Comparison of ENCODE assay signal across 1 cellular context in the genomic region with DNA sequence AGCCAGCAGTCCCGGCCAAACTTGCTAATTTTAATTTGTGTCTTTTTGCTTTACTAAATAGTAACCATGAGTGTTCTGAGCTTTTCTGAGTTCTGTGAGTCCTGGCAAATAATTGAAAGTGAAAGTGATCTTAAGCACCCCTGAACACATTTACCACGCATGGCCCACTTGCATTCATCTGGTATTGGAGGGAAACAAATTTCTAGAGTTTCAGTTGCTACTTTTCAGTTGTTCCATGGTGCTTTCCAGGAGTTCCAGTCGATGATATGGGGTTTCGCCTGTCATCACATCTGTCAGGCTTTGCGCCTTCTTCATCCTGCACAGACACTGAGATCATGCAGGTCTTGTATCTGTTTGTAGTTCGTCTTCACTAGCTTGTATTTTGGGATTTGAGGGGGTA.
A peak's percentile ranks its signal among the peaks of the same experiment; 100 is the strongest.
TF ChIP-seq lines count a peak whose summit lies in the region.

No MANE protein-coding gene starts in this region.

TF ChIP-seq in GM12878, 131 proteins besides CTCF, POLR2A, EP300 and RAD21 (continues in another document):
- TF ChIP-seq CREM (IDR thresholded peaks at IDR 0.05; ENCODE audit: low read depth) (peak; percentile 36; the same call in 1 of the 2 replicates), TARDBP (IDR thresholded peaks at IDR 0.05; ENCODE audit: borderline replicate concordance) (no peak), ETV6 (conservative IDR thresholded peaks at IDR 0.05 in 1 of 2, IDR thresholded peaks at IDR 0.05 in 1 of 2; ENCODE audit: borderline replicate concordance in 1 of 2, low read depth in 1 of 2) (no peak), ATF7 (IDR thresholded peaks at IDR 0.05; ENCODE audit: low read depth) (no peak), TAF1 (IDR thresholded peaks at IDR 0.05; ENCODE audit: borderline replicate concordance, low read depth, low read length) (no peak), CBX5 (IDR thresholded peaks at IDR 0.05; ENCODE audit: low read depth) (no peak), FOS (IDR thresholded peaks at IDR 0.05; ENCODE audit: borderline replicate concordance, extremely low read depth, insufficient read length) (no peak), TCF7 (IDR thresholded peaks at IDR 0.05; ENCODE audit: borderline replicate concordance) (no peak), SRF (IDR thresholded peaks at IDR 0.05; ENCODE audit: low read depth in 2 of 2, low read length in 2 of 2) (no peak), CEBPB (IDR thresholded peaks at IDR 0.05; ENCODE audit: borderline replicate concordance in 1 of 2, low read depth in 2 of 2, low read length in 2 of 2) (no peak), RB1 (IDR thresholded peaks at IDR 0.05; ENCODE audit: borderline replicate concordance) (no peak), EED (IDR thresholded peaks at IDR 0.05; ENCODE audit: low read depth) (peak; percentile 74), RUNX3 (IDR thresholded peaks at IDR 0.05; ENCODE audit: low read length) (peak; percentile 46; the same call in 1 of the 2 replicates), IKZF1 (conservative IDR thresholded peaks at IDR 0.05) (peak; percentile 59), RBBP5 (conservative IDR thresholded peaks at IDR 0.05) (no peak), IKZF2 (IDR thresholded peaks at IDR 0.05) (peak; percentile 61 to 70), NR2F1 (conservative IDR thresholded peaks at IDR 0.05) (no peak), YBX1 (IDR thresholded peaks at IDR 0.05) (no peak), ZNF622 (IDR thresholded peaks at IDR 0.05) (no peak)
- TF ChIP-seq, protein P1, sequence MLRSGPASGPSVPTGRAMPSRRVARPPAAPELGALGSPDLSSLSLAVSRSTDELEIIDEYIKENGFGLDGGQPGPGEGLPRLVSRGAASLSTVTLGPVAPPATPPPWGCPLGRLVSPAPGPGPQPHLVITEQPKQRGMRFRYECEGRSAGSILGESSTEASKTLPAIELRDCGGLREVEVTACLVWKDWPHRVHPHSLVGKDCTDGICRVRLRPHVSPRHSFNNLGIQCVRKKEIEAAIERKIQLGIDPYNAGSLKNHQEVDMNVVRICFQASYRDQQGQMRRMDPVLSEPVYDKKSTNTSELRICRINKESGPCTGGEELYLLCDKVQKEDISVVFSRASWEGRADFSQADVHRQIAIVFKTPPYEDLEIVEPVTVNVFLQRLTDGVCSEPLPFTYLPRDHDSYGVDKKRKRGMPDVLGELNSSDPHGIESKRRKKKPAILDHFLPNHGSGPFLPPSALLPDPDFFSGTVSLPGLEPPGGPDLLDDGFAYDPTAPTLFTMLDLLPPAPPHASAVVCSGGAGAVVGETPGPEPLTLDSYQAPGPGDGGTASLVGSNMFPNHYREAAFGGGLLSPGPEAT (IDR thresholded peaks at IDR 0.05; ENCODE audit: low read depth): 0 out of 2 replicates have a peak, but pooled peaks have one; percentile 48
- TF ChIP-seq, protein P2, sequence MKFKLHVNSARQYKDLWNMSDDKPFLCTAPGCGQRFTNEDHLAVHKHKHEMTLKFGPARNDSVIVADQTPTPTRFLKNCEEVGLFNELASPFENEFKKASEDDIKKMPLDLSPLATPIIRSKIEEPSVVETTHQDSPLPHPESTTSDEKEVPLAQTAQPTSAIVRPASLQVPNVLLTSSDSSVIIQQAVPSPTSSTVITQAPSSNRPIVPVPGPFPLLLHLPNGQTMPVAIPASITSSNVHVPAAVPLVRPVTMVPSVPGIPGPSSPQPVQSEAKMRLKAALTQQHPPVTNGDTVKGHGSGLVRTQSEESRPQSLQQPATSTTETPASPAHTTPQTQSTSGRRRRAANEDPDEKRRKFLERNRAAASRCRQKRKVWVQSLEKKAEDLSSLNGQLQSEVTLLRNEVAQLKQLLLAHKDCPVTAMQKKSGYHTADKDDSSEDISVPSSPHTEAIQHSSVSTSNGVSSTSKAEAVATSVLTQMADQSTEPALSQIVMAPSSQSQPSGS (IDR thresholded peaks at IDR 0.05; ENCODE audit: low read length): peak; percentile 33; the same call in 1 of the 2 replicates
- TF ChIP-seq, protein P3, sequence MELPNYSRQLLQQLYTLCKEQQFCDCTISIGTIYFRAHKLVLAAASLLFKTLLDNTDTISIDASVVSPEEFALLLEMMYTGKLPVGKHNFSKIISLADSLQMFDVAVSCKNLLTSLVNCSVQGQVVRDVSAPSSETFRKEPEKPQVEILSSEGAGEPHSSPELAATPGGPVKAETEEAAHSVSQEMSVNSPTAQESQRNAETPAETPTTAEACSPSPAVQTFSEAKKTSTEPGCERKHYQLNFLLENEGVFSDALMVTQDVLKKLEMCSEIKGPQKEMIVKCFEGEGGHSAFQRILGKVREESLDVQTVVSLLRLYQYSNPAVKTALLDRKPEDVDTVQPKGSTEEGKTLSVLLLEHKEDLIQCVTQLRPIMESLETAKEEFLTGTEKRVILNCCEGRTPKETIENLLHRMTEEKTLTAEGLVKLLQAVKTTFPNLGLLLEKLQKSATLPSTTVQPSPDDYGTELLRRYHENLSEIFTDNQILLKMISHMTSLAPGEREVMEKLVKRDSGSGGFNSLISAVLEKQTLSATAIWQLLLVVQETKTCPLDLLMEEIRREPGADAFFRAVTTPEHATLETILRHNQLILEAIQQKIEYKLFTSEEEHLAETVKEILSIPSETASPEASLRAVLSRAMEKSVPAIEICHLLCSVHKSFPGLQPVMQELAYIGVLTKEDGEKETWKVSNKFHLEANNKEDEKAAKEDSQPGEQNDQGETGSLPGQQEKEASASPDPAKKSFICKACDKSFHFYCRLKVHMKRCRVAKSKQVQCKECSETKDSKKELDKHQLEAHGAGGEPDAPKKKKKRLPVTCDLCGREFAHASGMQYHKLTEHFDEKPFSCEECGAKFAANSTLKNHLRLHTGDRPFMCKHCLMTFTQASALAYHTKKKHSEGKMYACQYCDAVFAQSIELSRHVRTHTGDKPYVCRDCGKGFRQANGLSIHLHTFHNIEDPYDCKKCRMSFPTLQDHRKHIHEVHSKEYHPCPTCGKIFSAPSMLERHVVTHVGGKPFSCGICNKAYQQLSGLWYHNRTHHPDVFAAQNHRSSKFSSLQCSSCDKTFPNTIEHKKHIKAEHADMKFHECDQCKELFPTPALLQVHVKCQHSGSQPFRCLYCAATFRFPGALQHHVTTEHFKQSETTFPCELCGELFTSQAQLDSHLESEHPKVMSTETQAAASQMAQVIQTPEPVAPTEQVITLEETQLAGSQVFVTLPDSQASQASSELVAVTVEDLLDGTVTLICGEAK (IDR thresholded peaks at IDR 0.05; ENCODE audit: borderline replicate concordance): no peak
- TF ChIP-seq, protein P4, sequence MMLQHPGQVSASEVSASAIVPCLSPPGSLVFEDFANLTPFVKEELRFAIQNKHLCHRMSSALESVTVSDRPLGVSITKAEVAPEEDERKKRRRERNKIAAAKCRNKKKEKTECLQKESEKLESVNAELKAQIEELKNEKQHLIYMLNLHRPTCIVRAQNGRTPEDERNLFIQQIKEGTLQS (IDR thresholded peaks at IDR 0.05; ENCODE audit: borderline replicate concordance, extremely low read depth, low read depth, low read length): no peak
- TF ChIP-seq, protein P5, sequence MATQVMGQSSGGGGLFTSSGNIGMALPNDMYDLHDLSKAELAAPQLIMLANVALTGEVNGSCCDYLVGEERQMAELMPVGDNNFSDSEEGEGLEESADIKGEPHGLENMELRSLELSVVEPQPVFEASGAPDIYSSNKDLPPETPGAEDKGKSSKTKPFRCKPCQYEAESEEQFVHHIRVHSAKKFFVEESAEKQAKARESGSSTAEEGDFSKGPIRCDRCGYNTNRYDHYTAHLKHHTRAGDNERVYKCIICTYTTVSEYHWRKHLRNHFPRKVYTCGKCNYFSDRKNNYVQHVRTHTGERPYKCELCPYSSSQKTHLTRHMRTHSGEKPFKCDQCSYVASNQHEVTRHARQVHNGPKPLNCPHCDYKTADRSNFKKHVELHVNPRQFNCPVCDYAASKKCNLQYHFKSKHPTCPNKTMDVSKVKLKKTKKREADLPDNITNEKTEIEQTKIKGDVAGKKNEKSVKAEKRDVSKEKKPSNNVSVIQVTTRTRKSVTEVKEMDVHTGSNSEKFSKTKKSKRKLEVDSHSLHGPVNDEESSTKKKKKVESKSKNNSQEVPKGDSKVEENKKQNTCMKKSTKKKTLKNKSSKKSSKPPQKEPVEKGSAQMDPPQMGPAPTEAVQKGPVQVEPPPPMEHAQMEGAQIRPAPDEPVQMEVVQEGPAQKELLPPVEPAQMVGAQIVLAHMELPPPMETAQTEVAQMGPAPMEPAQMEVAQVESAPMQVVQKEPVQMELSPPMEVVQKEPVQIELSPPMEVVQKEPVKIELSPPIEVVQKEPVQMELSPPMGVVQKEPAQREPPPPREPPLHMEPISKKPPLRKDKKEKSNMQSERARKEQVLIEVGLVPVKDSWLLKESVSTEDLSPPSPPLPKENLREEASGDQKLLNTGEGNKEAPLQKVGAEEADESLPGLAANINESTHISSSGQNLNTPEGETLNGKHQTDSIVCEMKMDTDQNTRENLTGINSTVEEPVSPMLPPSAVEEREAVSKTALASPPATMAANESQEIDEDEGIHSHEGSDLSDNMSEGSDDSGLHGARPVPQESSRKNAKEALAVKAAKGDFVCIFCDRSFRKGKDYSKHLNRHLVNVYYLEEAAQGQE (IDR thresholded peaks at IDR 0.05; ENCODE audit: low read depth, low read length): no peak
- TF ChIP-seq, protein P6, sequence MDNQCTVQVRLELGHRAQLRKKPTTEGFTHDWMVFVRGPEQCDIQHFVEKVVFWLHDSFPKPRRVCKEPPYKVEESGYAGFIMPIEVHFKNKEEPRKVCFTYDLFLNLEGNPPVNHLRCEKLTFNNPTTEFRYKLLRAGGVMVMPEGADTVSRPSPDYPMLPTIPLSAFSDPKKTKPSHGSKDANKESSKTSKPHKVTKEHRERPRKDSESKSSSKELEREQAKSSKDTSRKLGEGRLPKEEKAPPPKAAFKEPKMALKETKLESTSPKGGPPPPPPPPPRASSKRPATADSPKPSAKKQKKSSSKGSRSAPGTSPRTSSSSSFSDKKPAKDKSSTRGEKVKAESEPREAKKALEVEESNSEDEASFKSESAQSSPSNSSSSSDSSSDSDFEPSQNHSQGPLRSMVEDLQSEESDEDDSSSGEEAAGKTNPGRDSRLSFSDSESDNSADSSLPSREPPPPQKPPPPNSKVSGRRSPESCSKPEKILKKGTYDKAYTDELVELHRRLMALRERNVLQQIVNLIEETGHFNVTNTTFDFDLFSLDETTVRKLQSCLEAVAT (IDR thresholded peaks at IDR 0.05): no peak
- TF ChIP-seq, protein P7, sequence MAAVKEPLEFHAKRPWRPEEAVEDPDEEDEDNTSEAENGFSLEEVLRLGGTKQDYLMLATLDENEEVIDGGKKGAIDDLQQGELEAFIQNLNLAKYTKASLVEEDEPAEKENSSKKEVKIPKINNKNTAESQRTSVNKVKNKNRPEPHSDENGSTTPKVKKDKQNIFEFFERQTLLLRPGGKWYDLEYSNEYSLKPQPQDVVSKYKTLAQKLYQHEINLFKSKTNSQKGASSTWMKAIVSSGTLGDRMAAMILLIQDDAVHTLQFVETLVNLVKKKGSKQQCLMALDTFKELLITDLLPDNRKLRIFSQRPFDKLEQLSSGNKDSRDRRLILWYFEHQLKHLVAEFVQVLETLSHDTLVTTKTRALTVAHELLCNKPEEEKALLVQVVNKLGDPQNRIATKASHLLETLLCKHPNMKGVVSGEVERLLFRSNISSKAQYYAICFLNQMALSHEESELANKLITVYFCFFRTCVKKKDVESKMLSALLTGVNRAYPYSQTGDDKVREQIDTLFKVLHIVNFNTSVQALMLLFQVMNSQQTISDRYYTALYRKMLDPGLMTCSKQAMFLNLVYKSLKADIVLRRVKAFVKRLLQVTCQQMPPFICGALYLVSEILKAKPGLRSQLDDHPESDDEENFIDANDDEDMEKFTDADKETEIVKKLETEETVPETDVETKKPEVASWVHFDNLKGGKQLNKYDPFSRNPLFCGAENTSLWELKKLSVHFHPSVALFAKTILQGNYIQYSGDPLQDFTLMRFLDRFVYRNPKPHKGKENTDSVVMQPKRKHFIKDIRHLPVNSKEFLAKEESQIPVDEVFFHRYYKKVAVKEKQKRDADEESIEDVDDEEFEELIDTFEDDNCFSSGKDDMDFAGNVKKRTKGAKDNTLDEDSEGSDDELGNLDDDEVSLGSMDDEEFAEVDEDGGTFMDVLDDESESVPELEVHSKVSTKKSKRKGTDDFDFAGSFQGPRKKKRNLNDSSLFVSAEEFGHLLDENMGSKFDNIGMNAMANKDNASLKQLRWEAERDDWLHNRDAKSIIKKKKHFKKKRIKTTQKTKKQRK (IDR thresholded peaks at IDR 0.05; ENCODE audit: low read depth, low read length): no peak
- TF ChIP-seq, protein P8, sequence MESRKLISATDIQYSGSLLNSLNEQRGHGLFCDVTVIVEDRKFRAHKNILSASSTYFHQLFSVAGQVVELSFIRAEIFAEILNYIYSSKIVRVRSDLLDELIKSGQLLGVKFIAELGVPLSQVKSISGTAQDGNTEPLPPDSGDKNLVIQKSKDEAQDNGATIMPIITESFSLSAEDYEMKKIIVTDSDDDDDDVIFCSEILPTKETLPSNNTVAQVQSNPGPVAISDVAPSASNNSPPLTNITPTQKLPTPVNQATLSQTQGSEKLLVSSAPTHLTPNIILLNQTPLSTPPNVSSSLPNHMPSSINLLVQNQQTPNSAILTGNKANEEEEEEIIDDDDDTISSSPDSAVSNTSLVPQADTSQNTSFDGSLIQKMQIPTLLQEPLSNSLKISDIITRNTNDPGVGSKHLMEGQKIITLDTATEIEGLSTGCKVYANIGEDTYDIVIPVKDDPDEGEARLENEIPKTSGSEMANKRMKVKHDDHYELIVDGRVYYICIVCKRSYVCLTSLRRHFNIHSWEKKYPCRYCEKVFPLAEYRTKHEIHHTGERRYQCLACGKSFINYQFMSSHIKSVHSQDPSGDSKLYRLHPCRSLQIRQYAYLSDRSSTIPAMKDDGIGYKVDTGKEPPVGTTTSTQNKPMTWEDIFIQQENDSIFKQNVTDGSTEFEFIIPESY (IDR thresholded peaks at IDR 0.05): no peak
- TF ChIP-seq, protein P9, sequence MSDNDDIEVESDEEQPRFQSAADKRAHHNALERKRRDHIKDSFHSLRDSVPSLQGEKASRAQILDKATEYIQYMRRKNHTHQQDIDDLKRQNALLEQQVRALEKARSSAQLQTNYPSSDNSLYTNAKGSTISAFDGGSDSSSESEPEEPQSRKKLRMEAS (IDR thresholded peaks at IDR 0.05; ENCODE audit: low read depth, low read length): no peak
- TF ChIP-seq, protein P10, sequence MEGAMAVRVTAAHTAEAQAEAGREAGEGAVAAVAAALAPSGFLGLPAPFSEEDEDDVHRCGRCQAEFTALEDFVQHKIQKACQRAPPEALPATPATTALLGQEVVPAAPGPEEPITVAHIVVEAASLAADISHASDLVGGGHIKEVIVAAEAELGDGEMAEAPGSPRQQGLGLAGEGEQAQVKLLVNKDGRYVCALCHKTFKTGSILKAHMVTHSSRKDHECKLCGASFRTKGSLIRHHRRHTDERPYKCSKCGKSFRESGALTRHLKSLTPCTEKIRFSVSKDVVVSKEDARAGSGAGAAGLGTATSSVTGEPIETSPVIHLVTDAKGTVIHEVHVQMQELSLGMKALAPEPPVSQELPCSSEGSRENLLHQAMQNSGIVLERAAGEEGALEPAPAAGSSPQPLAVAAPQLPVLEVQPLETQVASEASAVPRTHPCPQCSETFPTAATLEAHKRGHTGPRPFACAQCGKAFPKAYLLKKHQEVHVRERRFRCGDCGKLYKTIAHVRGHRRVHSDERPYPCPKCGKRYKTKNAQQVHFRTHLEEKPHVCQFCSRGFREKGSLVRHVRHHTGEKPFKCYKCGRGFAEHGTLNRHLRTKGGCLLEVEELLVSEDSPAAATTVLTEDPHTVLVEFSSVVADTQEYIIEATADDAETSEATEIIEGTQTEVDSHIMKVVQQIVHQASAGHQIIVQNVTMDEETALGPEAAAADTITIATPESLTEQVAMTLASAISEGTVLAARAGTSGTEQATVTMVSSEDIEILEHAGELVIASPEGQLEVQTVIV (IDR thresholded peaks at IDR 0.05; ENCODE audit: borderline replicate concordance, partially characterized antibody): no peak
